11 cellular contexts compared by ENCODE assay signal in the genomic region with DNA sequence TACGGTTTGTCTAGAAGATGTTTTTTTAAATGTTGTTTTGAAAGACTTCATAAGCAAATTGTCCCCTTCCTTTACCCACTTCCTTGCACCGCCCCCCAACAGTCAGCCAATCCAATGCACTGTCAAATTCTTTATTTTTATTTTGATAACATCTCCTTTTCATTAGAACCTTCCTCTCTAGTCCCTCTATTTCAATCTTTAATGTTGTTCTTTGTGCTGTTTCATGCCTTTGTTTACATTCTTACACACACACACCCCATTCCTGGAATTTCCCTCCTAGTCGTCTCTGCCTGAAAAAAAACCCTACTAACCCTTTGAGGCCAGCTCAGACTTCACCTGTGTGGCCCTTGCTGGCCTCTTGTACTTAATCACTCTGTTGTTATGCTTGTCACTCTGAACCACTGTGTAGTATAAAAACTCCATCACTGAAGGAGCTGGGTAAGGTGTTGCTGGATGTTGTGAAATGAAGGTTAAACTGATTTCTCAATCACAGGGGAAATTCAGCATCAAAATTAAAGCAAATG.
DNase-seq lines count a peak whose midpoint lies in the region; ATAC-seq, FAIRE-seq and TF ChIP-seq lines count a peak whose summit lies in the region.
"Had no signal": no experiment of that assay in that cellular context is flagged by ENCODE, and none has a peak within 500 bp of the region (broad histone marks: within the 10 kb centered on the region; RNA-seq: fewer than 3 reads in every experiment).

No MANE protein-coding gene starts in this region.

- H3K27ac Mint-ChIP-seq in activated naive CD8-positive, alpha-beta T cell treated with anti-CD3 and anti-CD28 coated beads for 36 hours: peak overlapping the region; percentile 6

- H3K27me3 Mint-ChIP-seq in activated naive CD8-positive, alpha-beta T cell treated with anti-CD3 and anti-CD28 coated beads for 36 hours: peaks cover 45% of the 10 kb centered on the region
- H3K27me3 Mint-ChIP-seq: brain had no signal

- TF ChIP-seq RAD21 in A549 (conservative IDR thresholded peaks at IDR 0.05 in 1 of 2, IDR thresholded peaks at IDR 0.05 in 1 of 2) (peak in 1 of 2 experiments; percentile 31; a peak in 2 of 5 replicates), HCT116 (IDR thresholded peaks at IDR 0.05; ENCODE audit: low read depth) (0 out of 2 replicates have a peak, but pooled peaks have one; percentile 9)

- H3K36me3 Mint-ChIP-seq in activated naive CD8-positive, alpha-beta T cell treated with anti-CD3 and anti-CD28 coated beads for 36 hours: peaks cover 4% of the 10 kb centered on the region

- peak overlapping the region; percentile 5 for H3K9ac ChIP-seq in HCT116 (ENCODE audit: low read length)

- CTCF ChIA-PET in A549 (lab: Yijun Ruan, JAX): interaction anchor here (1.2 to 1.7 kb wide), 4 partner anchors 9 to 270 kb away, joined by 3 to 6 read pairs (median 4); no protein-coding TSS in a partner anchor
- CTCF ChIA-PET in HCT116 (lab: Charles Lee): no interaction called here

- no peak for TF ChIP-seq POLR2A in A549 (IDR thresholded peaks at IDR 0.05; ENCODE audit: low read length)
- TF ChIP-seq POLR2A in HCT116 (IDR thresholded peaks at IDR 0.05; ENCODE audit: borderline replicate concordance, extremely low read depth, insufficient read depth, insufficient read length): no peak

- H3K4me1 ChIP-seq in A549 (peaks cover 32% of the 10 kb centered on the region), HCT116 (ENCODE audit: control insufficient read depth in 1 of 2, insufficient read depth in 2 of 2, low read length in 2 of 2) (peaks cover 26 to 36% of the 10 kb centered on the region in 2 experiments)

- no peak overlapping the region for H3K4me3 ChIP-seq in A549
- H3K4me3 ChIP-seq in HCT116 (replicated peaks in 1 of 2; ENCODE audit: low read depth in 1 of 2, low read length in 2 of 2): 0 out of 4 replicates have a peak overlapping the region, but pooled peaks of 1 of the 2 experiments have one; percentile 1

- no peak for TF ChIP-seq CTCF in A549 (IDR thresholded peaks at IDR 0.05)
- no peak for TF ChIP-seq CTCF in HCT116 (IDR thresholded peaks at IDR 0.05 in 2 of 3, conservative IDR thresholded peaks at IDR 0.05 in 1 of 3; ENCODE audit: borderline replicate concordance in 1 of 3, insufficient read depth in 1 of 3, low read depth in 2 of 3, low read length in 2 of 3)

- H3K27ac ChIP-seq in A549: peak overlapping the region; percentile 33 to 58
- no peak overlapping the region for H3K27ac ChIP-seq in HCT116 (ENCODE audit: low read depth, low read length)

- H3K9me3 Mint-ChIP-seq in activated naive CD8-positive, alpha-beta T cell treated with anti-CD3 and anti-CD28 coated beads for 36 hours: no peaks in the 10 kb centered on the region
- H3K9me3 Mint-ChIP-seq: brain had no signal

- H3K4me2 ChIP-seq in A549 (peak overlapping the region; percentile 65), HCT116 (ENCODE audit: low read length) (peak overlapping the region; percentile 51)

- H3K27me3 ChIP-seq in HCT116 (ENCODE audit: insufficient read depth, low read length): no peaks in the 10 kb centered on the region

- H2AFZ ChIP-seq in HCT116 (ENCODE audit: low read depth, low read length, poor library complexity, severe bottlenecking): no peak overlapping the region

- no peaks in the 10 kb centered on the region for H3K79me2 ChIP-seq in HCT116 (ENCODE audit: insufficient read depth, low read length)

- H3K4me1 Mint-ChIP-seq in activated naive CD8-positive, alpha-beta T cell treated with anti-CD3 and anti-CD28 coated beads for 36 hours: peaks cover 49% of the 10 kb centered on the region
- H3K4me1 Mint-ChIP-seq: brain had no signal

- no peaks in the 10 kb centered on the region for H4K20me1 ChIP-seq in HCT116 (ENCODE audit: insufficient read depth)

- 14% methylated on average over 3 of the region's 3 CpGs for WGBS in A549 (ENCODE audit: missing lambda C conversion rate)

- no peaks in the 10 kb centered on the region for H3K9me3 ChIP-seq in A549
- no peaks in the 10 kb centered on the region for H3K9me3 ChIP-seq in HCT116 (ENCODE audit: control insufficient read depth in 1 of 2, insufficient read depth in 1 of 2, low read depth in 1 of 2, low read length in 2 of 2)

- intact Hi-C loops in HCT116 (cut with micrococcal nuclease): no loop called here
- intact Hi-C loops in head of caudate nucleus (cut with DNase I): no loop called here

- RAD21 ChIA-PET in HCT116 (lab: Charles Lee; ENCODE audit: low non-redundant PET in 1 of 2, low total read pairs in 2 of 2, uncharacterized antibody in 2 of 2, unreplicated experiment in 2 of 2): no interaction called here

- H3K9me2 ChIP-seq in HCT116 (ENCODE audit: insufficient read depth): no peaks in the 10 kb centered on the region

- DNase-seq in A549 (ENCODE audit: low read depth in 1 of 2, low spot score in 1 of 2): peak; percentile 67 to 87
- no peak for DNase-seq in HCT116 (ENCODE audit: low read depth, low spot score)
- no peak for DNase-seq in activated naive CD8-positive, alpha-beta T cell treated with anti-CD3 and anti-CD28 coated beads for 36 hours
- DNase-seq in kidney glomerular epithelial cell (lab: John Stamatoyannopoulos, UW): peak; percentile 96
- no peak for DNase-seq in head of caudate nucleus
- DNase-seq in stimulated activated CD4-positive, alpha-beta T cell treated with anti-CD3 and anti-CD28 coated beads, Interleukin-2, amount 100 ng/mL, for 48 hours: no peak
- no peak for DNase-seq in effector CD8-positive, alpha-beta T cell (lab: John Stamatoyannopoulos, UW)
- no peak for DNase-seq in activated CD4-positive, alpha-beta T cell treated with anti-CD3 and anti-CD28 coated beads for 48 hours
- DNase-seq: midbrain, T1000 had no signal

- peak; percentile 16 to 79; a peak in 3 of 5 replicates for TF ChIP-seq EP300 in A549 (IDR thresholded peaks at IDR 0.05)

- no peak for FAIRE-seq in A549 (lab: Jason Lieb, UNC)

- BruUV-seq in HCT116 (replicated peaks; lab: Mats Ljungman, UMichigan): no TSS peak

- ATAC-seq in A549: peak; percentile 74 to 94
- ATAC-seq in HCT116: peak; percentile 82

- POLR2A ChIA-PET in A549 (lab: Yijun Ruan, JAX): interaction anchor here (0.6 to 1.5 kb wide), 3 partner anchors 12 to 134 kb away, joined by 4 to 8 read pairs (median 6); a partner anchor contains a TSS
- POLR2A ChIA-PET in HCT116 (lab: Charles Lee): interaction anchor here (0.7 kb wide), 1 partner anchor 1458 kb away, joined by 3 read pairs; no protein-coding TSS in a partner anchor

- no peak overlapping the region for H3K4me3 Mint-ChIP-seq in activated naive CD8-positive, alpha-beta T cell treated with anti-CD3 and anti-CD28 coated beads for 36 hours
- H3K4me3 Mint-ChIP-seq: brain had no signal

- no peaks in the 10 kb centered on the region for H3K36me3 ChIP-seq in HCT116 (ENCODE audit: control insufficient read depth in 1 of 2, insufficient read depth in 2 of 2, low read length in 2 of 2)

TF ChIP-seq in A549, 52 proteins besides CTCF, POLR2A, EP300 and RAD21 (continues in another document):
- TF ChIP-seq NFE2L2 (conservative IDR thresholded peaks at IDR 0.05; ENCODE audit: low read length) (no peak), HOXB13 (CRISPR knock-in tag; IDR thresholded peaks at IDR 0.05; ENCODE audit: low read depth) (no peak), FOSB (CRISPR knock-in tag; IDR thresholded peaks at IDR 0.05) (no peak), JUN (IDR thresholded peaks at IDR 0.05) (peak in 1 of 2 experiments; percentile 71; a peak in 2 of 5 replicates), PHF8 (IDR thresholded peaks at IDR 0.05; ENCODE audit: borderline replicate concordance, low read depth) (no peak), ZC3H11A (IDR thresholded peaks at IDR 0.05) (no peak)
- TF ChIP-seq, protein P1, sequence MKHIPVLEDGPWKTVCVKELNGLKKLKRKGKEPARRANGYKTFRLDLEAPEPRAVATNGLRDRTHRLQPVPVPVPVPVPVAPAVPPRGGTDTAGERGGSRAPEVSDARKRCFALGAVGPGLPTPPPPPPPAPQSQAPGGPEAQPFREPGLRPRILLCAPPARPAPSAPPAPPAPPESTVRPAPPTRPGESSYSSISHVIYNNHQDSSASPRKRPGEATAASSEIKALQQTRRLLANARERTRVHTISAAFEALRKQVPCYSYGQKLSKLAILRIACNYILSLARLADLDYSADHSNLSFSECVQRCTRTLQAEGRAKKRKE (CRISPR knock-in tag; IDR thresholded peaks at IDR 0.05; ENCODE audit: low read depth): peak; percentile 69; the same call in 1 of the 2 replicates

TF ChIP-seq in HCT116, 20 proteins besides CTCF, POLR2A, EP300 and RAD21 (continues in another document):
- TF ChIP-seq, protein P2, sequence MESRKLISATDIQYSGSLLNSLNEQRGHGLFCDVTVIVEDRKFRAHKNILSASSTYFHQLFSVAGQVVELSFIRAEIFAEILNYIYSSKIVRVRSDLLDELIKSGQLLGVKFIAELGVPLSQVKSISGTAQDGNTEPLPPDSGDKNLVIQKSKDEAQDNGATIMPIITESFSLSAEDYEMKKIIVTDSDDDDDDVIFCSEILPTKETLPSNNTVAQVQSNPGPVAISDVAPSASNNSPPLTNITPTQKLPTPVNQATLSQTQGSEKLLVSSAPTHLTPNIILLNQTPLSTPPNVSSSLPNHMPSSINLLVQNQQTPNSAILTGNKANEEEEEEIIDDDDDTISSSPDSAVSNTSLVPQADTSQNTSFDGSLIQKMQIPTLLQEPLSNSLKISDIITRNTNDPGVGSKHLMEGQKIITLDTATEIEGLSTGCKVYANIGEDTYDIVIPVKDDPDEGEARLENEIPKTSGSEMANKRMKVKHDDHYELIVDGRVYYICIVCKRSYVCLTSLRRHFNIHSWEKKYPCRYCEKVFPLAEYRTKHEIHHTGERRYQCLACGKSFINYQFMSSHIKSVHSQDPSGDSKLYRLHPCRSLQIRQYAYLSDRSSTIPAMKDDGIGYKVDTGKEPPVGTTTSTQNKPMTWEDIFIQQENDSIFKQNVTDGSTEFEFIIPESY (IDR thresholded peaks at IDR 0.05; ENCODE audit: extremely low read depth, insufficient replicate concordance, low read length): no peak
- no peak; the same call in 1 of the 2 replicates for TF ChIP-seq SRF (IDR thresholded peaks at IDR 0.05; ENCODE audit: low read depth)
- no peak for TF ChIP-seq EZH2 (IDR thresholded peaks at IDR 0.05)
- TF ChIP-seq CBX3 (IDR thresholded peaks at IDR 0.05; ENCODE audit: low read depth): peak; percentile 27; the same call in 1 of the 2 replicates

Comparison
In these comparisons a context has a peak if more than half of its experiments do, and no peak if none do; other contexts are left out.
1. DNase-seq: peak in A549 (2 of 2) and kidney glomerular epithelial cell (single experiment); none in HCT116 (single experiment), activated naive CD8-positive, alpha-beta T cell treated with anti-CD3 and anti-CD28 coated beads for 36 hours (single experiment), head of caudate nucleus (0 of 42), stimulated activated CD4-positive, alpha-beta T cell treated with anti-CD3 and anti-CD28 coated beads, Interleukin-2, amount 100 ng/mL, for 48 hours (0 of 2), effector CD8-positive, alpha-beta T cell (single experiment) and activated CD4-positive, alpha-beta T cell treated with anti-CD3 and anti-CD28 coated beads for 48 hours (single experiment).